In genomic region chr5:51302358-51302757, GRCh38 we compare ENCODE assay signal across 26 cellular contexts.
"Had no signal": no experiment of that assay in that cellular context is flagged by ENCODE, and none has a peak within 500 bp of the region (broad histone marks: within the 10 kb centered on the region; RNA-seq: fewer than 3 reads in every experiment).

No MANE protein-coding gene starts in this region.

- H3K36me3 ChIP-seq: ascending aorta, brain microvascular endothelial cell, esophagus muscularis mucosa, heart right ventricle, pancreas, sigmoid colon, stomach, thyroid gland had no signal

- DNase-seq: activated CD4-positive, alpha-beta memory T cell treated with anti-CD3 and anti-CD28 coated beads, Interleukin-2, amount 10 ng/mL, durations not matched to agents 7 days and 5 days; activated CD4-positive, alpha-beta T cell treated with anti-CD3 and anti-CD28 coated beads, Interleukin-2, amount 10 ng/mL, durations not matched to agents 7 days and 5 days; activated CD4-positive, CD25-positive, alpha-beta regulatory T cell treated with anti-CD3 and anti-CD28 coated beads, Interleukin-2, amount 50 U/mL, for 72 hours; activated CD8-positive, alpha-beta memory T cell treated with anti-CD3 and anti-CD28 coated beads, Interleukin-2, amount 50 U/mL, for 48 hours; activated gamma-delta T cell; activated naive CD4-positive, alpha-beta T cell treated with anti-CD3 and anti-CD28 coated beads, Interleukin-2, amount 10 ng/mL, durations not matched to agents 7 days and 5 days; activated naive CD8-positive, alpha-beta T cell treated with anti-CD3 and anti-CD28 coated beads, Interleukin-2, amount 10 ng/mL, durations not matched to agents 7 days and 5 days; activated T-cell treated with anti-CD3 and anti-CD28 coated beads, Interleukin-2, amount 50 U/mL, for 24 hours; brain microvascular endothelial cell; foreskin keratinocyte; heart right ventricle; islet precursor cell; left ventricle myocardium superior; naive B cell; pancreas; psoas muscle; sigmoid colon; small intestine; stimulated activated CD4-positive, alpha-beta T cell treated with anti-CD3 and anti-CD28 coated beads, Interleukin-4, amount 100 ng/mL, for 24 hours; stimulated activated CD8-positive, alpha-beta memory T cell treated with anti-CD3 and anti-CD28 coated beads, Interleukin-4, amount 100 ng/mL, for 48 hours; stomach; T-helper 2 cell; thyroid gland had no signal

- H3K4me3 ChIP-seq: ascending aorta, esophagus muscularis mucosa, heart right ventricle, pancreas, psoas muscle, sigmoid colon, stomach, thyroid gland had no signal

- H3K27me3 ChIP-seq: ascending aorta, brain microvascular endothelial cell, esophagus muscularis mucosa, foreskin keratinocyte, heart right ventricle, pancreas, sigmoid colon, stomach, thyroid gland had no signal

- ATAC-seq: foreskin keratinocyte; heart right ventricle; left ventricle myocardium superior; pancreas; psoas muscle; stimulated activated memory B cell treated with anti-CD40 and anti-IgM and Interleukin-4, amounts not matched to agents 10 μg/mL and 1 μg/mL and 100 μg/mL, for 72 hours had no signal

- H3K9me3 ChIP-seq: pancreas, psoas muscle, sigmoid colon, thyroid gland had no signal
